In genomic region chr6:42263165-42263852, GRCh38 we compare ENCODE assay signal across 31 cellular contexts. TPM values are rescaled to one million over a fixed set of nuclear protein-coding genes. Genes with fewer than 3 reads are reported as not detected.
DNase-seq lines count a peak whose midpoint lies in the region; ATAC-seq, FAIRE-seq and TF ChIP-seq lines count a peak whose summit lies in the region.
"Had no signal": no experiment of that assay in that cellular context is flagged by ENCODE, and none has a peak within 500 bp of the region (broad histone marks: within the 10 kb centered on the region; RNA-seq: fewer than 3 reads in every experiment).

No MANE protein-coding gene starts in this region.

- no peak overlapping the region for H3K23ac ChIP-seq in mesenchymal stem cell (ENCODE audit: low read length in 2 of 2)

- CTCF ChIA-PET in K562 (lab: Yijun Ruan, JAX; ENCODE audit: low intra/inter-chr PET ratio): no interaction called here

- no peaks in the 10 kb centered on the region for H3K79me1 ChIP-seq in mesenchymal stem cell (replicated peaks; ENCODE audit: low read length, poor library complexity, severe bottlenecking)

- no peak overlapping the region for H2BK120ac ChIP-seq in mesenchymal stem cell (ENCODE audit: low read depth, low read length)

- H3K27me3 Mint-ChIP-seq in stimulated activated memory B cell treated with anti-CD40 and anti-IgM and Interleukin-4, amounts not matched to agents 10 μg/mL and 1 μg/mL and 100 μg/mL, for 72 hours: no peaks in the 10 kb centered on the region
- no peaks in the 10 kb centered on the region for H3K27me3 Mint-ChIP-seq in mesothelial cell of epicardium (ENCODE audit: low read depth)
- H3K27me3 Mint-ChIP-seq: activated CD8-positive, alpha-beta T cell treated with anti-CD3 and anti-CD28 coated beads for 36 hours had no signal

- H3K27me3 ChIP-seq in left ventricle myocardium inferior (ENCODE audit: low read depth) (no peaks in the 10 kb centered on the region), K562 (ENCODE audit: control insufficient read depth in 2 of 2, insufficient read depth in 2 of 2, low read length in 2 of 2) (peaks cover 33 to 52% of the 10 kb centered on the region in 2 experiments), mesenchymal stem cell (ENCODE audit: control insufficient read depth in 1 of 2, insufficient read depth in 1 of 2, low read length in 2 of 2) (no peaks in the 10 kb centered on the region)
- H3K27me3 ChIP-seq: adrenal gland, heart left ventricle, pancreas, Peyer's patch, right atrium auricular region had no signal

- H3K4ac ChIP-seq in mesenchymal stem cell (ENCODE audit: low read depth in 1 of 2, low read length in 2 of 2): no peak overlapping the region

- no peak for ATAC-seq in left ventricle myocardium superior
- peak; percentile 74 for ATAC-seq in K562
- no peak for ATAC-seq in stimulated activated memory B cell treated with anti-CD40 and anti-IgM and Interleukin-4, amounts not matched to agents 10 μg/mL and 1 μg/mL and 100 μg/mL, for 72 hours
- ATAC-seq: activated CD8-positive, alpha-beta T cell treated with anti-CD3 and anti-CD28 coated beads for 36 hours; HCT116; heart left ventricle; left cardiac atrium; pancreas had no signal

- H3K4me2 ChIP-seq in K562 (ENCODE audit: insufficient read depth, low read length) (no peak overlapping the region), mesenchymal stem cell (ENCODE audit: low read length, poor library complexity, severe bottlenecking) (no peak overlapping the region)

- no peak overlapping the region for H2AFZ ChIP-seq in K562 (ENCODE audit: low read depth, low read length)
- H2AFZ ChIP-seq in mesenchymal stem cell (ENCODE audit: low read depth, low read length): no peak overlapping the region

- no peak overlapping the region for H3K4me3 ChIP-seq in left ventricle myocardium inferior
- no peak overlapping the region for H3K4me3 ChIP-seq in K562
- H3K4me3 ChIP-seq in mesenchymal stem cell (ENCODE audit: insufficient read depth in 1 of 2, low read depth in 1 of 2, low read length in 2 of 2): no peak overlapping the region
- H3K4me3 ChIP-seq: adrenal gland, heart left ventricle, pancreas, Peyer's patch, right atrium auricular region had no signal

- intact Hi-C loops in left ventricle myocardium inferior (cut with micrococcal nuclease): no loop called here
- intact Hi-C loops in left ventricle myocardium superior (cut with micrococcal nuclease): no loop called here
- intact Hi-C loops in K562 (cut with micrococcal nuclease): loop anchor here (5.0 to 10.0 kb wide), 2 partner anchors 284 to 461 kb away; partner anchors contain the start of gene PRPH2
- intact Hi-C loops in head of caudate nucleus (cut with DNase I): no loop called here

- H3K9me3 Mint-ChIP-seq in stimulated activated memory B cell treated with anti-CD40 and anti-IgM and Interleukin-4, amounts not matched to agents 10 μg/mL and 1 μg/mL and 100 μg/mL, for 72 hours: no peaks in the 10 kb centered on the region
- no peaks in the 10 kb centered on the region for H3K9me3 Mint-ChIP-seq in mesothelial cell of epicardium
- H3K9me3 Mint-ChIP-seq: activated CD8-positive, alpha-beta T cell treated with anti-CD3 and anti-CD28 coated beads for 36 hours; naive B cell had no signal

- TF ChIP-seq POLR2A in K562 (conservative IDR thresholded peaks at IDR 0.05): no peak

- H2BK12ac ChIP-seq in mesenchymal stem cell (ENCODE audit: low read length in 2 of 2): peak overlapping the region in 1 of 2 experiments; percentile 6

- peak; percentile 55 to 63 for TF ChIP-seq RAD21 in K562 (CRISPR knock-in tag; conservative IDR thresholded peaks at IDR 0.05 in 1 of 2, IDR thresholded peaks at IDR 0.05 in 1 of 2)

- no peak overlapping the region for H2AK5ac ChIP-seq in mesenchymal stem cell (ENCODE audit: low read length, severe bottlenecking)

- H3K4me1 Mint-ChIP-seq in stimulated activated memory B cell treated with anti-CD40 and anti-IgM and Interleukin-4, amounts not matched to agents 10 μg/mL and 1 μg/mL and 100 μg/mL, for 72 hours: peaks cover 8% of the 10 kb centered on the region
- H3K4me1 Mint-ChIP-seq in mesothelial cell of epicardium: peaks cover 10% of the 10 kb centered on the region

- H2BK15ac ChIP-seq in mesenchymal stem cell (ENCODE audit: low read depth, poor library complexity, severe bottlenecking): no peak overlapping the region

- H3K9ac ChIP-seq in K562 (ENCODE audit: insufficient read depth in 1 of 2, low read depth in 2 of 2, low read length in 2 of 2) (peak overlapping the region in 1 of 2 experiments; percentile 83; a peak in 2 of 4 replicates), mesenchymal stem cell (ENCODE audit: low read length) (no peak overlapping the region)

- no peak for TF ChIP-seq EP300 in K562 (IDR thresholded peaks at IDR 0.05; ENCODE audit: low read length)

- TF ChIP-seq CTCF in left ventricle myocardium inferior (IDR thresholded peaks at IDR 0.05; ENCODE audit: borderline replicate concordance) (peak; percentile 21), K562 (IDR thresholded peaks at IDR 0.05 in 2 of 3, conservative IDR thresholded peaks at IDR 0.05 in 1 of 3; ENCODE audit: insufficient read depth in 2 of 3, low read depth in 1 of 3, low read length in 3 of 3) (peak; percentile 33 to 59 (median 44); a peak in 4 of 6 replicates), mesothelial cell of epicardium (IDR thresholded peaks at IDR 0.05; ENCODE audit: unreplicated experiment) (no peak)

- in situ Hi-C loops in K562 (cut with MboI): no loop called here

- H3K36me3 ChIP-seq in left ventricle myocardium inferior: peaks cover 2% of the 10 kb centered on the region
- H3K36me3 ChIP-seq in K562 (ENCODE audit: control insufficient read depth, insufficient read depth, low read length): no peaks in the 10 kb centered on the region
- H3K36me3 ChIP-seq in mesenchymal stem cell (ENCODE audit: control insufficient read depth in 1 of 2, insufficient read depth in 2 of 2, low read depth in 1 of 2, low read length in 2 of 2): peaks cover 25 to 30% of the 10 kb centered on the region in 2 experiments
- H3K36me3 ChIP-seq: pancreas, right atrium auricular region had no signal

- POLR2A ChIA-PET in K562 (lab: Yijun Ruan, JAX): interaction anchor here (1.0 kb wide), 2 partner anchors 14 to 169 kb away, joined by 3 to 4 read pairs; no protein-coding TSS in a partner anchor

- H2BK5ac ChIP-seq in mesenchymal stem cell (ENCODE audit: low read depth, low read length, poor library complexity, severe bottlenecking): no peak overlapping the region

- H4K91ac ChIP-seq in mesenchymal stem cell (ENCODE audit: low read length): no peak overlapping the region

- no peak overlapping the region for H3K18ac ChIP-seq in mesenchymal stem cell (ENCODE audit: low read depth in 1 of 2, low read length in 2 of 2)

- H3K36me3 Mint-ChIP-seq in stimulated activated memory B cell treated with anti-CD40 and anti-IgM and Interleukin-4, amounts not matched to agents 10 μg/mL and 1 μg/mL and 100 μg/mL, for 72 hours: peaks cover 16% of the 10 kb centered on the region
- H3K36me3 Mint-ChIP-seq in mesothelial cell of epicardium: peaks cover 11% of the 10 kb centered on the region
- H3K36me3 Mint-ChIP-seq: naive B cell had no signal

- BruUV-seq in K562 (replicated peaks; lab: Mats Ljungman, UMichigan): no TSS peak

- no peak overlapping the region for H3K4me3 Mint-ChIP-seq in stimulated activated memory B cell treated with anti-CD40 and anti-IgM and Interleukin-4, amounts not matched to agents 10 μg/mL and 1 μg/mL and 100 μg/mL, for 72 hours
- no peak overlapping the region for H3K4me3 Mint-ChIP-seq in mesothelial cell of epicardium
- H3K4me3 Mint-ChIP-seq: activated CD8-positive, alpha-beta T cell treated with anti-CD3 and anti-CD28 coated beads for 36 hours; naive B cell had no signal

- H3K9me3 ChIP-seq in left ventricle myocardium inferior (replicated peaks) (no peaks in the 10 kb centered on the region), K562 (replicated peaks; ENCODE audit: control insufficient read depth, insufficient read depth, low read depth, low read length) (no peaks in the 10 kb centered on the region), mesenchymal stem cell (ENCODE audit: control insufficient read depth, low read length) (no peaks in the 10 kb centered on the region)
- H3K9me3 ChIP-seq: adrenal gland, heart left ventricle, pancreas, Peyer's patch, right atrium auricular region had no signal

- peaks cover 42% of the 10 kb centered on the region for H3K4me1 ChIP-seq in left ventricle myocardium inferior
- H3K4me1 ChIP-seq in K562 (replicated peaks in 1 of 2; ENCODE audit: control insufficient read depth in 2 of 2, insufficient read depth in 2 of 2, low read length in 2 of 2): peaks cover 9 to 21% of the 10 kb centered on the region in 2 experiments
- H3K4me1 ChIP-seq in mesenchymal stem cell (ENCODE audit: control insufficient read depth, insufficient read depth, low read depth, low read length): peaks cover 4% of the 10 kb centered on the region
- H3K4me1 ChIP-seq: pancreas had no signal

- no peaks in the 10 kb centered on the region for H3K79me2 ChIP-seq in K562 (ENCODE audit: control insufficient read depth, insufficient read depth, low read length)

- WGBS in K562 (ENCODE audit: insufficient coverage, low coverage, missing lambda C conversion rate): 5% methylated on average over 22 of the region's 24 CpGs
- WGBS in mesenchymal stem cell: 72% methylated on average over 17 of the region's 24 CpGs

- H3K9me1 ChIP-seq in K562 (ENCODE audit: control insufficient read depth, insufficient read depth, low read length): no peaks in the 10 kb centered on the region

- H3K14ac ChIP-seq in mesenchymal stem cell (ENCODE audit: low read length in 2 of 2): no peak overlapping the region

- H3K27ac Mint-ChIP-seq in stimulated activated memory B cell treated with anti-CD40 and anti-IgM and Interleukin-4, amounts not matched to agents 10 μg/mL and 1 μg/mL and 100 μg/mL, for 72 hours: peak overlapping the region; percentile 22
- H3K27ac Mint-ChIP-seq in mesothelial cell of epicardium: no peak overlapping the region
- H3K27ac Mint-ChIP-seq: activated CD8-positive, alpha-beta T cell treated with anti-CD3 and anti-CD28 coated beads for 36 hours; naive B cell had no signal

- H4K20me1 ChIP-seq in K562 (replicated peaks; ENCODE audit: control insufficient read depth, insufficient read depth, low read length): no peaks in the 10 kb centered on the region

- FAIRE-seq in K562 (lab: Jason Lieb, UNC): peak; percentile 46
- FAIRE-seq: pancreas had no signal

- DNase-seq in left ventricle myocardium inferior: no peak
- no peak for DNase-seq in left ventricle myocardium superior
- peak; percentile 36 to 48 (median 38) for DNase-seq in K562 (ENCODE audit: extremely low read depth in 1 of 4, low spot score in 3 of 4)
- DNase-seq in mesenchymal stem cell: no peak
- no peak for DNase-seq in mesothelial cell of epicardium (ENCODE audit: low spot score in 2 of 2, unreplicated experiment in 2 of 2)
- DNase-seq in head of caudate nucleus: no peak
- no peak for DNase-seq in C1 segment of cervical spinal cord (lab: John Stamatoyannopoulos, UW)
- DNase-seq: activated CD8-positive, alpha-beta T cell treated with anti-CD3 and anti-CD28 coated beads for 36 hours; activated naive CD4-positive, alpha-beta T cell; activated T-cell treated with anti-CD3 and anti-CD28 coated beads for 4 hours; adrenal gland; COR-L47; effector CD4-positive, alpha-beta T cell; erythroblast; GDM1; heart left ventricle; KG1; left cardiac atrium; MM.1S; naive B cell; NCI-H2029 treated with DMSO at 0.1 percent for 48 hours; NCI-H2227 treated with DMSO at 0.1 percent for 48 hours; NCI-H69; pancreas; Peyer's patch; SIG-M5; stimulated activated CD4-positive, alpha-beta T cell treated with anti-CD3 and anti-CD28 coated beads, Interleukin-2, amount 100 ng/mL, for 48 hours; substantia nigra had no signal

- H3K27ac ChIP-seq in left ventricle myocardium inferior (replicated peaks): peak overlapping the region; percentile 57
- H3K27ac ChIP-seq in K562 (ENCODE audit: extremely low read depth, low read depth, low read length): no peak overlapping the region
- no peak overlapping the region for H3K27ac ChIP-seq in mesenchymal stem cell (ENCODE audit: low read length, poor library complexity, severe bottlenecking)
- H3K27ac ChIP-seq: pancreas, Peyer's patch, right atrium auricular region had no signal

- H4K8ac ChIP-seq in mesenchymal stem cell (ENCODE audit: low read length): peak overlapping the region; percentile 42

RNA-seq across cellular contexts. Expression of gene MRPS10, which starts 45.6 kb away (rescaled TPM):
- 64.3 TPM for total RNA-seq in left ventricle myocardium inferior
- total RNA-seq in left ventricle myocardium superior: 63.0 TPM
- 25.3 and 53.6 TPM in 2 replicates for total RNA-seq in K562 (2011; cell fraction: chromatin; rRNA removed; ENCODE audit: low replicate concordance)
- total RNA-seq in K562 (2011; cell fraction: nucleolus; rRNA removed): 17.6 and 18.5 TPM in 2 replicates
- total RNA-seq in K562 (2011; cell fraction: nucleoplasm; rRNA removed): 37.0 and 65.0 TPM in 2 replicates
- total RNA-seq in K562 (2014; rRNA removed): 48.6 and 50.3 TPM in 2 replicates
- 93.7 and 106 TPM in 2 replicates for total RNA-seq in K562 (2014; rRNA removed; fragmentation: Illumina TruSeq; extraction: Trizol)
- total RNA-seq in K562 (2015; rRNA removed; fragmentation: Illumina TruSeq; extraction: Trizol): 72.7 and 78.8 TPM in 2 replicates
- total RNA-seq in K562 (2021): 51.1 and 53.7 TPM in 2 replicates
- 57.0 and 102 TPM in 2 replicates for polyA plus RNA-seq in K562 (2011; rRNA removed)
- 26.0 and 42.1 TPM in 2 replicates for polyA plus RNA-seq in K562 (2011; cell fraction: cytosol; rRNA removed)
- polyA plus RNA-seq in K562 (2011; cell fraction: nucleus; rRNA removed): 11.1 and 15.9 TPM in 2 replicates
- polyA plus RNA-seq in K562 (2012): 55.9 and 63.4 TPM in 2 replicates
- polyA plus RNA-seq in K562 (2014; fragmentation: Illumina TruSeq; extraction: Trizol): 94.8 and 99.9 TPM in 2 replicates
- 100 to 1,000 TPM; 126 to 166 TPM for polyA plus RNA-seq in K562 (2014; fragmentation: Nextera tagmentation; extraction: Ambion mirVana)
- polyA plus RNA-seq in K562 (2014; rRNA removed): 65.9 and 86.5 TPM in 2 replicates
- 48.2 and 55.1 TPM in 2 replicates for polyA minus RNA-seq in K562 (2011; rRNA and poly(A)+ RNA removed)
- 13.4 and 24.6 TPM in 2 replicates for polyA minus RNA-seq in K562 (2011; cell fraction: cytosol; rRNA and poly(A)+ RNA removed)
- polyA minus RNA-seq in K562 (2011; cell fraction: nucleus; rRNA and poly(A)+ RNA removed): 8.6 and 17.8 TPM in 2 replicates
- polyA plus RNA-seq in mesenchymal stem cell (2013, experiment 1 of 2): 39.7 TPM
- polyA plus RNA-seq in mesenchymal stem cell (2013, experiment 2 of 2): 41.1 TPM
- 23.2 to 24.4 TPM (median 23.9 TPM) in 3 replicates for total RNA-seq in mesothelial cell of epicardium

Comparison
In these comparisons a context has a peak if more than half of its experiments do, and no peak if none do; other contexts are left out.
1. DNase-seq: peak in K562 (4 of 4); none in left ventricle myocardium inferior (single experiment), left ventricle myocardium superior (single experiment), mesenchymal stem cell (single experiment), mesothelial cell of epicardium (0 of 2), head of caudate nucleus (0 of 42) and C1 segment of cervical spinal cord (0 of 14).